Comparison of ENCODE assay signal across 21 cellular contexts in the genomic region with DNA sequence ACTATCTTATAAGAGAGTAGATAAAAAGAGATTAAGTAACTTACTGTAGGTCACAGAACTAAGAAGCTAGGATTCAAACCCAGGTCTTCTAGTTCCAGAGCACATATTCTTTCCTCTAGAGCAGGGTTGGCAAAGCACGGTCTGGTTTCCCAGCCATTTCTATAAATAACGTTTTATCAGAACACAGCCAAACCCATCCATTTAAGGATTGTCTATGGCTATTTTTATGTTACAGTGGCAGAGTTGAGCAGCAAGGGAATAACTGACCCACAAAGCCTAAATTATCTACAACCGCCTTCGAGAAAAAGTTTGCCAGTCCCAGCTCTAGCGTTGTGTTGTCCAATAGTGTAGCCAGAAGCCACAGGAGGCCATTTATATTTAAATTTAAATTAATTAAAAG. TPM values are rescaled to one million over a fixed set of nuclear protein-coding genes. Genes with fewer than 3 reads are reported as not detected.
DNase-seq lines count a peak whose midpoint lies in the region; ATAC-seq and TF ChIP-seq lines count a peak whose summit lies in the region.
"Had no signal": no experiment of that assay in that cellular context is flagged by ENCODE, and none has a peak within 500 bp of the region (broad histone marks: within the 10 kb centered on the region; RNA-seq: fewer than 3 reads in every experiment).

No MANE protein-coding gene starts in this region.

- CTCF ChIA-PET in HEK293T (lab: Yijun Ruan, JAX) (no interaction called here), mammary epithelial cell (lab: Charles Lee; ENCODE audit: low non-redundant PET) (no interaction called here)

- H3K4me2 ChIP-seq in mammary epithelial cell (ENCODE audit: insufficient read depth, low read depth, low read length): no peak overlapping the region
- H3K4me2 ChIP-seq: BLaER1 had no signal

- intact Hi-C loops in Right ventricle myocardium superior (cut with DNase I) (no loop called here), left ventricle myocardium superior (cut with micrococcal nuclease) (no loop called here), mammary epithelial cell (cut with micrococcal nuclease) (no loop called here)

- H3K9me3 ChIP-seq in thoracic aorta (no peaks in the 10 kb centered on the region), mammary epithelial cell (replicated peaks; ENCODE audit: insufficient read depth, low read length) (no peaks in the 10 kb centered on the region)
- H3K9me3 ChIP-seq: BLaER1, MG63 had no signal

- WGBS in mammary epithelial cell (ENCODE audit: low coverage, missing lambda C conversion rate): 98% methylated on average over 5 of the region's 5 CpGs

- H3K4me3 ChIP-seq in thoracic aorta (no peak overlapping the region), mammary epithelial cell (replicated peaks in 1 of 3; ENCODE audit: insufficient read depth in 1 of 3, low read depth in 2 of 3, low read length in 3 of 3) (no peak overlapping the region)
- H3K4me3 ChIP-seq: BLaER1, MG63 had no signal

- dilution Hi-C loops in mammary epithelial cell (cut with HindIII; ENCODE audit: low sequenced_read_pairs): no loop called here

- DNase-seq in caudate nucleus (lab: John Stamatoyannopoulos, UW) (no peak), Right ventricle myocardium superior (no peak), left ventricle myocardium superior (no peak), thoracic aorta (ENCODE audit: low spot score) (no peak), HEK293T (ENCODE audit: extremely low spot score) (no peak), mammary epithelial cell (no peak), pons (ENCODE audit: low spot score) (no peak)
- DNase-seq: CD4-positive, alpha-beta T cell; H9; HFFc6; IMR-90; KG1; MG63; NCI-H1105 treated with DMSO at 0.1 percent for 48 hours; NCI-H2029; NCI-H446 treated with DMSO at 0.1 percent for 48 hours; NCI-H526 treated with DMSO at 0.1 percent for 48 hours; RPMI8226; SHP77 treated with DMSO at 0.1 percent for 48 hours had no signal

- H3K36me3 ChIP-seq in thoracic aorta: no peaks in the 10 kb centered on the region
- H3K36me3 ChIP-seq in mammary epithelial cell (ENCODE audit: insufficient read depth, low read length): peaks cover 7% of the 10 kb centered on the region
- H3K36me3 ChIP-seq: BLaER1, MG63 had no signal

- ATAC-seq in Right ventricle myocardium superior (ENCODE audit: poor library complexity) (peak; percentile 97), left ventricle myocardium superior (peak; percentile 96), thoracic aorta (ENCODE audit: insufficient number of reproducible peaks, low FRiP score, low read depth) (peak; percentile 69), HG03439 (IDR thresholded peaks at IDR 0.05; ENCODE audit: unreplicated experiment) (no peak)

- POLR2A ChIA-PET in HEK293T (lab: Yijun Ruan, JAX): no interaction called here

- no peaks in the 10 kb centered on the region for H4K20me1 ChIP-seq in mammary epithelial cell (ENCODE audit: insufficient read depth, low read length)
- H4K20me1 ChIP-seq: BLaER1 had no signal

- peak overlapping the region; percentile 24 for H3K27ac ChIP-seq in caudate nucleus (ENCODE audit: low read depth, low read length)
- peak overlapping the region; percentile 59 to 73 for H3K27ac ChIP-seq in thoracic aorta
- no peak overlapping the region for H3K27ac ChIP-seq in mammary epithelial cell (ENCODE audit: insufficient read depth, low read depth, low read length)
- H3K27ac ChIP-seq: BLaER1 had no signal

- no peaks in the 10 kb centered on the region for H3K27me3 ChIP-seq in thoracic aorta (replicated peaks; ENCODE audit: insufficient read depth)
- H3K27me3 ChIP-seq in mammary epithelial cell (ENCODE audit: insufficient read depth, low read length): no peaks in the 10 kb centered on the region
- H3K27me3 ChIP-seq: BLaER1, MG63 had no signal

- no peak for TF ChIP-seq CTCF in thoracic aorta (IDR thresholded peaks at IDR 0.05)
- no peak for TF ChIP-seq CTCF in mammary epithelial cell (conservative IDR thresholded peaks at IDR 0.05 in 1 of 2, IDR thresholded peaks at IDR 0.05 in 1 of 2; ENCODE audit: extremely low read depth in 1 of 2, insufficient read depth in 1 of 2, low read depth in 1 of 2, low read length in 2 of 2)

- no peak overlapping the region for H2AFZ ChIP-seq in mammary epithelial cell (ENCODE audit: low read depth, low read length)

- no TSS peak for BruUV-seq in mammary epithelial cell (replicated peaks; lab: Mats Ljungman, UMichigan)

- peaks cover 5 to 18% of the 10 kb centered on the region in 2 donors for H3K4me1 ChIP-seq in thoracic aorta (ENCODE audit: control insufficient read depth in 1 of 2, low read depth in 2 of 2)
- H3K4me1 ChIP-seq in mammary epithelial cell (ENCODE audit: insufficient read depth, low read length): no peaks in the 10 kb centered on the region
- H3K4me1 ChIP-seq: BLaER1 had no signal

- H3K9ac ChIP-seq in mammary epithelial cell (ENCODE audit: insufficient read depth, low read length): no peak overlapping the region
- H3K9ac ChIP-seq: BLaER1 had no signal

- no peaks in the 10 kb centered on the region for H3K79me2 ChIP-seq in mammary epithelial cell (ENCODE audit: insufficient read depth, low read length)

- in situ Hi-C loops in mammary epithelial cell (cut with MboI; ENCODE audit: low sequenced_read_pairs in 2 of 2): no loop called here

TF ChIP-seq in HEK293T, 16 proteins besides CTCF, POLR2A, EP300 and RAD21:
- TF ChIP-seq, protein P1, sequence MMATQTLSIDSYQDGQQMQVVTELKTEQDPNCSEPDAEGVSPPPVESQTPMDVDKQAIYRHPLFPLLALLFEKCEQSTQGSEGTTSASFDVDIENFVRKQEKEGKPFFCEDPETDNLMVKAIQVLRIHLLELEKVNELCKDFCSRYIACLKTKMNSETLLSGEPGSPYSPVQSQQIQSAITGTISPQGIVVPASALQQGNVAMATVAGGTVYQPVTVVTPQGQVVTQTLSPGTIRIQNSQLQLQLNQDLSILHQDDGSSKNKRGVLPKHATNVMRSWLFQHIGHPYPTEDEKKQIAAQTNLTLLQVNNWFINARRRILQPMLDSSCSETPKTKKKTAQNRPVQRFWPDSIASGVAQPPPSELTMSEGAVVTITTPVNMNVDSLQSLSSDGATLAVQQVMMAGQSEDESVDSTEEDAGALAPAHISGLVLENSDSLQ (IDR thresholded peaks at IDR 0.05): no peak
- TF ChIP-seq LEF1 (IDR thresholded peaks at IDR 0.05; ENCODE audit: borderline replicate concordance) (no peak), SUZ12 (IDR thresholded peaks at IDR 0.05) (no peak), SP1 (IDR thresholded peaks at IDR 0.05) (no peak), ZNF384 (IDR thresholded peaks at IDR 0.05) (no peak), NFRKB (IDR thresholded peaks at IDR 0.05) (no peak), HDGF (IDR thresholded peaks at IDR 0.05; ENCODE audit: borderline replicate concordance) (no peak), ARNT (IDR thresholded peaks at IDR 0.05) (no peak), FOXK2 (IDR thresholded peaks at IDR 0.05) (no peak), ELF4 (IDR thresholded peaks at IDR 0.05) (no peak), L3MBTL2 (conservative IDR thresholded peaks at IDR 0.05) (no peak), TARDBP (IDR thresholded peaks at IDR 0.05) (no peak), FOXM1 (IDR thresholded peaks at IDR 0.05; ENCODE audit: borderline replicate concordance) (no peak), FOXA1 (IDR thresholded peaks at IDR 0.05) (no peak), BHLHE40 (IDR thresholded peaks at IDR 0.05; ENCODE audit: borderline replicate concordance) (no peak), CTBP1 (IDR thresholded peaks at IDR 0.05; ENCODE audit: borderline replicate concordance) (no peak)

RNA-seq across cellular contexts. Expression of a gene that starts 7.5 kb away (rescaled TPM):
- 10.4 TPM for total RNA-seq in Right ventricle myocardium superior
- 13.4 TPM for total RNA-seq in left ventricle myocardium superior
- total RNA-seq in thoracic aorta: 10 to 100 TPM; 22.6 to 24.2 TPM
- 10 to 100 TPM in 1 of 2 donors, 1 to 10 TPM in 1; 7.9 to 21.5 TPM for total RNA-seq in mammary epithelial cell
- 4.1 TPM for polyA plus RNA-seq in mammary epithelial cell
- polyA minus RNA-seq in mammary epithelial cell: 13.7 TPM

RNA-seq across cellular contexts. Expression of a gene that starts 44.9 kb away (rescaled TPM):
- total RNA-seq in Right ventricle myocardium superior (60.2 TPM), left ventricle myocardium superior (63.4 TPM), thoracic aorta (100 to 1,000 TPM; 147 to 169 TPM), mammary epithelial cell (10 to 100 TPM; 13.5 to 27.2 TPM)
- polyA plus RNA-seq in mammary epithelial cell: 8.1 TPM
- 12.1 TPM for polyA minus RNA-seq in mammary epithelial cell
- total RNA-seq: H9 had no signal
